In genomic region chr15:34583399-34584320, GRCh38 we compare ENCODE assay signal across 1 cellular context.
TF ChIP-seq lines count a peak whose summit lies in the region.

A gene with protein sequence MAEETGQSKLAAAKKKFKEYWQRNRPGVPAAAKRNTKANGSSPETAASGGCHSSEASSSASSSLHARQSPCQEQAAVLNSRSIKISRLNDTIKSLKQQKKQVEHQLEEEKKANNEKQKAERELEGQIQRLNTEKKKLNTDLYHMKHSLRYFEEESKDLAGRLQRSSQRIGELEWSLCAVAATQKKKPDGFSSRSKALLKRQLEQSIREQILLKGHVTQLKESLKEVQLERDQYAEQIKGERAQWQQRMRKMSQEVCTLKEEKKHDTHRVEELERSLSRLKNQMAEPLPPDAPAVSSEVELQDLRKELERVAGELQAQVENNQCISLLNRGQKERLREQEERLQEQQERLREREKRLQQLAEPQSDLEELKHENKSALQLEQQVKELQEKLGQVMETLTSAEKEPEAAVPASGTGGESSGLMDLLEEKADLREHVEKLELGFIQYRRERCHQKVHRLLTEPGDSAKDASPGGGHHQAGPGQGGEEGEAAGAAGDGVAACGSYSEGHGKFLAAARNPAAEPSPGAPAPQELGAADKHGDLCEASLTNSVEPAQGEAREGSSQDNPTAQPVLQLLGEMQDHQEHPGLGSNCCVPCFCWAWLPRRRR (minus strand): TSS chr15:34583651. CDS start chr15:34535912, 47,739 bp downstream.

TF ChIP-seq in HepG2, 621 proteins besides CTCF, POLR2A, EP300 and RAD21 (continued from another document and continues in another):
- no peak for TF ChIP-seq AGO2 (optimal IDR thresholded peaks at IDR 0.05; ENCODE audit: low read depth, low read length)
- TF ChIP-seq, protein P1, sequence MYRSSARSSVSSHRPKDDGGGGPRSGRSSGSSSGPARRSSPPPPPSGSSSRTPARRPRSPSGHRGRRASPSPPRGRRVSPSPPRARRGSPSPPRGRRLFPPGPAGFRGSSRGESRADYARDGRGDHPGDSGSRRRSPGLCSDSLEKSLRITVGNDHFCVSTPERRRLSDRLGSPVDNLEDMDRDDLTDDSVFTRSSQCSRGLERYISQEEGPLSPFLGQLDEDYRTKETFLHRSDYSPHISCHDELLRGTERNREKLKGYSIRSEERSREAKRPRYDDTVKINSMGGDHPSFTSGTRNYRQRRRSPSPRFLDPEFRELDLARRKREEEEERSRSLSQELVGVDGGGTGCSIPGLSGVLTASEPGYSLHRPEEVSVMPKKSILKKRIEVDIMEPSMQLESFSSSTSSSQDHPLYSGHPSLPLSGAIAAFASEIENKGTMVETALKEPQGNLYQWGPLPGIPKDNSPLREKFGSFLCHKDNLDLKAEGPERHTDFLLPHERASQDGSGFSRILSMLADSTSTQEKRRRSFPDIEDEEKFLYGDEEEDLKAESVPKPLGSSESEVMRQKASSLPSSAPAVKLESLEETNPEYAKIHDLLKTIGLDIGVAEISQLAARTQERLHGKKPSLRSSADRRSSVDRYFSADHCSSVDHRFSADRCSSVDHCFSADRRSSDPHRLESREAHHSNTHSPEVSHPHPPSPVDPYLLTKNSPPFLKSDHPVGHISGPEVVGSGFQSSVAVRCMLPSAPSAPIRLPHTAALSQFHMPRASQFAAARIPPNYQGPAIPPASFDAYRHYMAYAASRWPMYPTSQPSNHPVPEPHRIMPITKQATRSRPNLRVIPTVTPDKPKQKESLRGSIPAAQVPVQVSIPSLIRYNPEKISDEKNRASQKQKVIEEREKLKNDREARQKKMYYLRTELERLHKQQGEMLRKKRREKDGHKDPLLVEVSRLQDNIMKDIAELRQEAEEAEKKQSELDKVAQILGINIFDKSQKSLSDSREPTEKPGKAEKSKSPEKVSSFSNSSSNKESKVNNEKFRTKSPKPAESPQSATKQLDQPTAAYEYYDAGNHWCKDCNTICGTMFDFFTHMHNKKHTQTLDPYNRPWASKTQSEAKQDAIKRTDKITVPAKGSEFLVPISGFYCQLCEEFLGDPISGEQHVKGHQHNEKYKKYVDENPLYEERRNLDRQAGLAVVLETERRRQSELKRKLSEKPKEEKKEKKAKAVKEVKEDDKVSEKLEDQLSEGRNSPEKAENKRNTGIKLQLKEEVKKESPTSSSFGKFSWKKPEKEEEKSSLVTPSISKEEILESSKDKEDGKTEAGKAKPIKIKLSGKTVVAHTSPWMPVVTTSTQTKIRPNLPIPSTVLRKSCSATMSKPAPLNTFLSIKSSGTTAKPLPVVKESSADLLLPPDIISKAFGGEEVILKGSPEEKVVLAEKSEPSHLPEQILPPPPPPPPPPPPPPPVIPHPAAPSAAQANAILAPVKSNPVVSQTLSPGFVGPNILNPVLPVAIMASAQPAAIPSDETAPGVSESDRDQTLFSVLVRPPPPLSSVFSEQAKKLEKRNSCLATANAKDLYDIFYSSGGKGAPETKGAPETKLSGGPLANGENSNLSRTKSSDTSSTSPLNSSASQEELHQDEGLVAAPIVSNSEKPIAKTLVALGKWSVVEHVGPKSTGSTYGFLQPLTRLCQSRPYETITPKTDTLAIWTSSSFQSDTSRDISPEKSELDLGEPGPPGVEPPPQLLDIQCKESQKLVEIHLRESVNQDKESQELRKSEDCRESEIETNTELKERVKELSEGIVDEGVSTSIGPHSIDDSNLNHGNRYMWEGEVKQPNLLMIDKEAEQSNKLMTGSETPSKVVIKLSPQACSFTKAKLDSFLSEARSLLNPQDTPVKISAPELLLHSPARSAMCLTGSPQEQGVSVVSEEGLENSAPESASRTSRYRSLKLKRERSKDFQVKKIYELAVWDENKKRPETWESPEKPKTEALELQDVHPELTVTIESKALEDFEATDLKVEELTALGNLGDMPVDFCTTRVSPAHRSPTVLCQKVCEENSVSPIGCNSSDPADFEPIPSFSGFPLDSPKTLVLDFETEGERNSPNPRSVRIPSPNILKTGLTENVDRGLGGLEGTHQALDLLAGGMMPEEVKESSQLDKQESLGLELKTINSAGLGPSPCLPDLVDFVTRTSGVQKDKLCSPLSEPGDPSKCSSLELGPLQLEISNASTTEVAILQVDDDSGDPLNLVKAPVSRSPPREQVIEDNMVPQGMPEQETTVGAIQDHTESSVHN (CRISPR knock-in tag; IDR thresholded peaks at IDR 0.05), result no peak
- no peak for TF ChIP-seq ZNF367 (CRISPR knock-in tag; IDR thresholded peaks at IDR 0.05; ENCODE audit: borderline replicate concordance)
- peak; percentile 54; the same call in 1 of the 2 replicates for TF ChIP-seq SIN3A (IDR thresholded peaks at IDR 0.05; ENCODE audit: borderline replicate concordance, low read depth, low read length)
- TF ChIP-seq EZH2 (conservative IDR thresholded peaks at IDR 0.05; ENCODE audit: low read depth, low read length), result no peak
- TF ChIP-seq, protein P2, sequence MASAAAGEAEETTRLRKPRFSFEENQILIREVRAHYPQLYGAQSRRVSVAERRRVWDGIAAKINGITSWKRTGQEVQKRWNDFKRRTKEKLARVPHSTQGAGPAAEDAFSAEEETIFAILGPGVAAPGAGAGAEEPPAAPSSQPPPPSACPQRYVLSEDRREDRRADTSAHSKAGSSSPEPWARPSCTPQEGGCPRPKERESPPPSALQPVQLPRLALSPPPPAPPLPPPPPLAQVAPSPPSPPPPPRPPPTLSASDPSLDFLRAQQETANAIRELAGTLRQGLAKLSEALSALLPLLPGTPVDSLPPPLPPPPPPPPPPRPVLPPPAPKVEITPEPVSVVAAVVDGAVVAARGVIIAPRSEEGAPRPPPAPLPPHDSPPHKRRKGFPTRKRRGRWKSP (CRISPR knock-in tag; IDR thresholded peaks at IDR 0.05), result peak; percentile 46; the same call in 1 of the 2 replicates
- TF ChIP-seq, protein P3, sequence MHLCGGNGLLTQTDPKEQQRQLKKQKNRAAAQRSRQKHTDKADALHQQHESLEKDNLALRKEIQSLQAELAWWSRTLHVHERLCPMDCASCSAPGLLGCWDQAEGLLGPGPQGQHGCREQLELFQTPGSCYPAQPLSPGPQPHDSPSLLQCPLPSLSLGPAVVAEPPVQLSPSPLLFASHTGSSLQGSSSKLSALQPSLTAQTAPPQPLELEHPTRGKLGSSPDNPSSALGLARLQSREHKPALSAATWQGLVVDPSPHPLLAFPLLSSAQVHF (CRISPR knock-in tag; IDR thresholded peaks at IDR 0.05), result no peak
- no peak for TF ChIP-seq E2F5 (CRISPR knock-in tag; conservative IDR thresholded peaks at IDR 0.05)
- TF ChIP-seq, protein P4, sequence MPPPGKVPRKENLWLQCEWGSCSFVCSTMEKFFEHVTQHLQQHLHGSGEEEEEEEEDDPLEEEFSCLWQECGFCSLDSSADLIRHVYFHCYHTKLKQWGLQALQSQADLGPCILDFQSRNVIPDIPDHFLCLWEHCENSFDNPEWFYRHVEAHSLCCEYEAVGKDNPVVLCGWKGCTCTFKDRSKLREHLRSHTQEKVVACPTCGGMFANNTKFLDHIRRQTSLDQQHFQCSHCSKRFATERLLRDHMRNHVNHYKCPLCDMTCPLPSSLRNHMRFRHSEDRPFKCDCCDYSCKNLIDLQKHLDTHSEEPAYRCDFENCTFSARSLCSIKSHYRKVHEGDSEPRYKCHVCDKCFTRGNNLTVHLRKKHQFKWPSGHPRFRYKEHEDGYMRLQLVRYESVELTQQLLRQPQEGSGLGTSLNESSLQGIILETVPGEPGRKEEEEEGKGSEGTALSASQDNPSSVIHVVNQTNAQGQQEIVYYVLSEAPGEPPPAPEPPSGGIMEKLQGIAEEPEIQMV (CRISPR knock-in tag; IDR thresholded peaks at IDR 0.05; ENCODE audit: low read depth), result no peak
- no peak for TF ChIP-seq ZNF740 (CRISPR knock-in tag; IDR thresholded peaks at IDR 0.05)
- TF ChIP-seq ZNF501 (CRISPR knock-in tag; IDR thresholded peaks at IDR 0.05), result peak; percentile 52; the same call in 1 of the 2 replicates
- TF ChIP-seq HNF4G (IDR thresholded peaks at IDR 0.05; ENCODE audit: borderline replicate concordance, low read depth, low read length), result no peak
- no peak for TF ChIP-seq HNF4G (CRISPR knock-in tag; IDR thresholded peaks at IDR 0.05; ENCODE audit: borderline replicate concordance, low read depth)
- TF ChIP-seq EEA1 (CRISPR knock-in tag; IDR thresholded peaks at IDR 0.05; ENCODE audit: borderline replicate concordance), result no peak
- TF ChIP-seq ATAD3A (CRISPR knock-in tag; IDR thresholded peaks at IDR 0.05), result no peak
- TF ChIP-seq XBP1 (CRISPR knock-in tag; IDR thresholded peaks at IDR 0.05), result no peak
- peak; percentile 99 for TF ChIP-seq NAIF1 (CRISPR knock-in tag; IDR thresholded peaks at IDR 0.05; ENCODE audit: borderline replicate concordance)
- 0 out of 2 replicates have a peak, but pooled peaks have one; percentile 9 for TF ChIP-seq HES4 (CRISPR knock-in tag; IDR thresholded peaks at IDR 0.05; ENCODE audit: borderline replicate concordance)
- 0 out of 2 replicates have a peak, but pooled peaks have one; percentile 21 for TF ChIP-seq MEIS2 (CRISPR knock-in tag; IDR thresholded peaks at IDR 0.05)
- TF ChIP-seq CCAR2 (optimal IDR thresholded peaks at IDR 0.05; ENCODE audit: low read depth, low read length), result no peak
- no peak for TF ChIP-seq ZNF589 (CRISPR knock-in tag; conservative IDR thresholded peaks at IDR 0.05)
- TF ChIP-seq TFAP4 (IDR thresholded peaks at IDR 0.05; ENCODE audit: borderline replicate concordance, low read depth), result no peak
- no peak for TF ChIP-seq ZBTB34 (CRISPR knock-in tag; IDR thresholded peaks at IDR 0.05)
- no peak for TF ChIP-seq ZNF75D (CRISPR knock-in tag; IDR thresholded peaks at IDR 0.05; ENCODE audit: borderline replicate concordance)
- no peak for TF ChIP-seq ZNF530 (CRISPR knock-in tag; IDR thresholded peaks at IDR 0.05; ENCODE audit: low read depth)
- no peak for TF ChIP-seq MED1 (CRISPR knock-in tag; IDR thresholded peaks at IDR 0.05)
- TF ChIP-seq TBX3 (IDR thresholded peaks at IDR 0.05; ENCODE audit: borderline replicate concordance), result no peak
- no peak for TF ChIP-seq ARHGAP35 (CRISPR knock-in tag; IDR thresholded peaks at IDR 0.05; ENCODE audit: borderline replicate concordance)
- no peak for TF ChIP-seq TRIM22 (IDR thresholded peaks at IDR 0.05)
- TF ChIP-seq, protein P5, sequence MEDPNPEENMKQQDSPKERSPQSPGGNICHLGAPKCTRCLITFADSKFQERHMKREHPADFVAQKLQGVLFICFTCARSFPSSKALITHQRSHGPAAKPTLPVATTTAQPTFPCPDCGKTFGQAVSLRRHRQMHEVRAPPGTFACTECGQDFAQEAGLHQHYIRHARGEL (CRISPR knock-in tag; IDR thresholded peaks at IDR 0.05), result no peak
- no peak for TF ChIP-seq ELF3 (CRISPR knock-in tag; IDR thresholded peaks at IDR 0.05)
- TF ChIP-seq U2AF1 (optimal IDR thresholded peaks at IDR 0.05; ENCODE audit: low read depth, low read length), result no peak
- peak; percentile 80 for TF ChIP-seq ELF1 (CRISPR knock-in tag; IDR thresholded peaks at IDR 0.05)
- TF ChIP-seq ZNF781 (CRISPR knock-in tag; IDR thresholded peaks at IDR 0.05; ENCODE audit: borderline replicate concordance, not compliant biosample characterization), result peak; percentile 77
- TF ChIP-seq ISX (CRISPR knock-in tag; conservative IDR thresholded peaks at IDR 0.05), result 0 out of 2 replicates have a peak, but pooled peaks have one; percentile 37
- TF ChIP-seq ZZZ3 (CRISPR knock-in tag; IDR thresholded peaks at IDR 0.05; ENCODE audit: borderline replicate concordance), result no peak
- no peak for TF ChIP-seq U2AF2 (IDR thresholded peaks at IDR 0.05; ENCODE audit: low read depth, low read length)
- TF ChIP-seq ZFP41 (CRISPR knock-in tag; IDR thresholded peaks at IDR 0.05; ENCODE audit: borderline replicate concordance), result 0 out of 2 replicates have a peak, but pooled peaks have one; percentile 56
- no peak for TF ChIP-seq SSRP1 (CRISPR knock-in tag; IDR thresholded peaks at IDR 0.05)
- TF ChIP-seq ZNF33A (CRISPR knock-in tag; IDR thresholded peaks at IDR 0.05; ENCODE audit: borderline replicate concordance), result no peak
- no peak for TF ChIP-seq REXO4 (CRISPR knock-in tag; IDR thresholded peaks at IDR 0.05; ENCODE audit: borderline replicate concordance)
- TF ChIP-seq CBX2 (IDR thresholded peaks at IDR 0.05; ENCODE audit: low read depth, low read length), result no peak
- TF ChIP-seq CBX2 (CRISPR knock-in tag; IDR thresholded peaks at IDR 0.05; ENCODE audit: low read depth), result no peak
- TF ChIP-seq BHLHE40 (IDR thresholded peaks at IDR 0.05; ENCODE audit: low read length), result no peak
- TF ChIP-seq, protein P6, sequence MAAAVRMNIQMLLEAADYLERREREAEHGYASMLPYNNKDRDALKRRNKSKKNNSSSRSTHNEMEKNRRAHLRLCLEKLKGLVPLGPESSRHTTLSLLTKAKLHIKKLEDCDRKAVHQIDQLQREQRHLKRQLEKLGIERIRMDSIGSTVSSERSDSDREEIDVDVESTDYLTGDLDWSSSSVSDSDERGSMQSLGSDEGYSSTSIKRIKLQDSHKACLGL (CRISPR knock-in tag; IDR thresholded peaks at IDR 0.05), result no peak; the same call in 1 of the 2 replicates
